In genomic region chr17:1776328-1776727, GRCh38 we compare ENCODE assay signal across 19 cellular contexts. TPM values are rescaled to one million over a fixed set of nuclear protein-coding genes. Genes with fewer than 3 reads are reported as not detected.
DNase-seq lines count a peak whose midpoint lies in the region; TF ChIP-seq lines count a peak whose summit lies in the region.
"Had no signal": no experiment of that assay in that cellular context is flagged by ENCODE, and none has a peak within 500 bp of the region (broad histone marks: within the 10 kb centered on the region; RNA-seq: fewer than 3 reads in every experiment).

No MANE protein-coding gene starts in this region.

- H3K36me3 Mint-ChIP-seq in MCF 10A (ENCODE audit: insufficient read depth, unreplicated experiment) (peaks cover 4% of the 10 kb centered on the region), nephron (ENCODE audit: low read depth) (peaks cover 64% of the 10 kb centered on the region)

- CTCF ChIA-PET in MCF 10A (lab: Yijun Ruan, JAX) (no interaction called here), RWPE1 (lab: Yijun Ruan, JAX) (no interaction called here)

- TF ChIP-seq CTCF in breast epithelium (IDR thresholded peaks at IDR 0.05) (no peak), MCF 10A (IDR thresholded peaks at IDR 0.05; ENCODE audit: unreplicated experiment) (no peak), RWPE1 (conservative IDR thresholded peaks at IDR 0.05; ENCODE audit: low read depth) (no peak), nephron (IDR thresholded peaks at IDR 0.05; ENCODE audit: unreplicated experiment in 3 of 3) (no peak), stomach (IDR thresholded peaks at IDR 0.05) (no peak)

- no peak overlapping the region for H3K4me3 ChIP-seq in breast epithelium
- H3K4me3 ChIP-seq in stomach = no peak overlapping the region
- H3K4me3 ChIP-seq: A549, BLaER1, PC-9 had no signal

- H3K27me3 Mint-ChIP-seq in MCF 10A (ENCODE audit: insufficient read depth, unreplicated experiment) (no peaks in the 10 kb centered on the region), nephron (ENCODE audit: low read depth) (no peaks in the 10 kb centered on the region)
- H3K27me3 Mint-ChIP-seq: CD4-positive, alpha-beta memory T cell had no signal

- H3K4me1 Mint-ChIP-seq in MCF 10A (ENCODE audit: insufficient read depth, unreplicated experiment) (peaks cover 10% of the 10 kb centered on the region), nephron (peaks cover 28% of the 10 kb centered on the region)

- peak overlapping the region; percentile 74 to 77 for H3K27ac ChIP-seq in breast epithelium
- peak overlapping the region; percentile 99 for H3K27ac ChIP-seq in RWPE1
- peak overlapping the region in 3 of 5 donors; percentile 9 to 94 (median 20) for H3K27ac ChIP-seq in stomach
- H3K27ac ChIP-seq: A549, KMS-11, PC-9 had no signal

- H3K4me3 Mint-ChIP-seq in MCF 10A (ENCODE audit: unreplicated experiment) (no peak overlapping the region), nephron (no peak overlapping the region)
- H3K4me3 Mint-ChIP-seq: CD4-positive, alpha-beta memory T cell had no signal

- H3K9me3 Mint-ChIP-seq in MCF 10A (ENCODE audit: unreplicated experiment) = no peaks in the 10 kb centered on the region
- H3K9me3 Mint-ChIP-seq in nephron = no peaks in the 10 kb centered on the region
- H3K9me3 Mint-ChIP-seq: CD4-positive, alpha-beta memory T cell had no signal

- H3K36me3 ChIP-seq in breast epithelium = no peaks in the 10 kb centered on the region
- H3K36me3 ChIP-seq in stomach = peaks cover 20 to 62% (median 57%) of the 10 kb centered on the region in 4 donors

- no peak overlapping the region for H3K27ac Mint-ChIP-seq in MCF 10A (ENCODE audit: low read depth, unreplicated experiment)
- H3K27ac Mint-ChIP-seq in nephron = peak overlapping the region; percentile 24 to 83 (median 61)

- POLR2A ChIA-PET in MCF 10A (lab: Yijun Ruan, JAX) (interaction anchor here (0.6 to 2.7 kb wide), 4 partner anchors 11 to 92 kb away, joined by 3 to 10 read pairs (median 3); partner anchors contain the start of gene WDR81), RWPE1 (lab: Yijun Ruan, JAX; ENCODE audit: low non-redundant PET) (no interaction called here)

- no peaks in the 10 kb centered on the region for H3K9me3 ChIP-seq in breast epithelium
- H3K9me3 ChIP-seq in stomach = no peaks in the 10 kb centered on the region
- H3K9me3 ChIP-seq: A549, BLaER1 had no signal

- 92 to 95% (median 93%) methylated on average over 10 of the region's 10 CpGs for WGBS in stomach, 5 donors

- intact Hi-C loops in breast epithelium (cut with DNase I; ENCODE audit: low total_unique reads) (no loop called here), MCF 10A (cut with micrococcal nuclease) (no loop called here), stomach (cut with DNase I; ENCODE audit: low total_unique reads) (loop anchor here (10.0 kb wide), 1 partner anchor 52 kb away; the partner anchor contains the start of gene WDR81)

- H3K4me1 ChIP-seq in breast epithelium = peaks cover 0 to 7% of the 10 kb centered on the region in 2 donors
- peaks cover 4 to 42% (median 18%) of the 10 kb centered on the region in 4 donors for H3K4me1 ChIP-seq in stomach
- H3K4me1 ChIP-seq: A549 had no signal

- no peak for TF ChIP-seq EP300 in stomach (IDR thresholded peaks at IDR 0.05)

- TF ChIP-seq POLR2A in breast epithelium (IDR thresholded peaks at IDR 0.05) = no peak
- TF ChIP-seq POLR2A in stomach (IDR thresholded peaks at IDR 0.05) = no peak

- no TSS peak for BruUV-seq in MCF 10A (replicated peaks; lab: Mats Ljungman, UMichigan)

- no peaks in the 10 kb centered on the region for H3K27me3 ChIP-seq in breast epithelium
- no peaks in the 10 kb centered on the region for H3K27me3 ChIP-seq in stomach
- H3K27me3 ChIP-seq: BLaER1 had no signal

- DNase-seq in breast epithelium (ENCODE audit: low spot score in 2 of 2) (no peak), MCF 10A (ENCODE audit: unreplicated experiment) (no peak), RWPE1 (ENCODE audit: low spot score) (no peak), stomach (no peak), SKM-1 treated with dmso at 0.1 percent for 144 hours (lab: John Stamatoyannopoulos, UW; ENCODE audit: unreplicated experiment) (no peak), NK-92 (lab: John Stamatoyannopoulos, UW; ENCODE audit: unreplicated experiment) (no peak)
- DNase-seq: Calu3; CD4-positive, alpha-beta memory T cell; GF-D8; H7; NCI-H1417 treated with DMSO at 0.1 percent for 48 hours; NCI-H187 treated with DMSO at 0.1 percent for 48 hours; NCI-H345; NCI-H524 treated with DMSO at 0.1 percent for 48 hours; PC-9 had no signal

RNA-seq across cellular contexts. Expression of gene SERPINF1, which starts 14.5 kb away (rescaled TPM):
- total RNA-seq in breast epithelium (1,000 to 10,000 TPM in 1 of 3 donors, 100 to 1,000 TPM in 2; 427 to 3,050 (median 615) TPM), MCF 10A (2022) (1.8 TPM in 1 of 2 replicates, not detected in the other), stomach (100 to 1,000 TPM in 4 of 5 donors, 10 to 100 TPM in 1; 72.4 to 334 (median 186) TPM)
- polyA plus RNA-seq in stomach = 100 to 1,000 TPM in 1 of 3 donors, 10 to 100 TPM in 2; 45.5 to 126 (median 68.9) TPM
- total RNA-seq: Calu3 had no signal

RNA-seq across cellular contexts. Expression of gene SERPINF2, which starts 33.7 kb away (rescaled TPM):
- total RNA-seq in breast epithelium = 10 to 100 TPM; 18.4 to 30.1 (median 21.3) TPM
- 0.56 and 0.66 TPM in 2 replicates for total RNA-seq in MCF 10A (2022)
- 1 to 10 TPM in 2 of 5 donors, under 1 TPM in 3; 0.45 to 4.1 (median 0.87) TPM for total RNA-seq in stomach
- 1 to 10 TPM in 2 of 3 donors, under 1 TPM in 1; 0.92 to 5.2 (median 1.9) TPM for polyA plus RNA-seq in stomach

RNA-seq across cellular contexts. Expression of gene WDR81, which starts 51.8 kb away (rescaled TPM):
- total RNA-seq in breast epithelium (10 to 100 TPM; 36.6 to 52.6 (median 41.6) TPM), MCF 10A (2022) (17.4 and 19.4 TPM in 2 replicates), stomach (10 to 100 TPM; 13.4 to 56.5 (median 14.0) TPM)
- 10 to 100 TPM in 2 of 3 donors, 1 to 10 TPM in 1; 9.3 to 10.6 (median 10.2) TPM for polyA plus RNA-seq in stomach

RNA-seq across cellular contexts. Expression of gene SMYD4, which starts 53.4 kb away (rescaled TPM):
- total RNA-seq in breast epithelium = 10 to 100 TPM; 16.0 to 20.3 (median 18.7) TPM
- 8.3 and 13.6 TPM in 2 replicates for total RNA-seq in MCF 10A (2022)
- 10 to 100 TPM in 3 of 5 donors, 1 to 10 TPM in 2; 4.7 to 21.0 (median 12.1) TPM for total RNA-seq in stomach
- 1 to 10 TPM; 2.7 to 6.6 (median 3.8) TPM for polyA plus RNA-seq in stomach

RNA-seq across cellular contexts. Expression of gene RPA1, which starts 53.5 kb away (rescaled TPM):
- total RNA-seq in breast epithelium (10 to 100 TPM; 34.7 to 40.6 (median 34.7) TPM), MCF 10A (2022) (60.3 and 62.7 TPM in 2 replicates), stomach (10 to 100 TPM; 10.3 to 57.5 (median 27.7) TPM)
- polyA plus RNA-seq in stomach = 10 to 100 TPM; 14.9 to 24.7 (median 22.9) TPM

Comparison
In these comparisons a context has a peak if more than half of its experiments do, and no peak if none do; other contexts are left out.
1. RNA of gene SERPINF1, which starts 14.5 kb away (total RNA-seq): 427 to 3,050 TPM in breast epithelium and 72.4 to 334 TPM in stomach; 1.8 TPM in MCF 10A; every median in the first group is over 10 times any median in the second.
2. H3K27ac ChIP-seq: peak in every context shown above with its lines; median percentile 99 in RWPE1; 76 in breast epithelium; 20 in stomach.